Comparison of ENCODE assay signal across 20 cellular contexts in the genomic region with DNA sequence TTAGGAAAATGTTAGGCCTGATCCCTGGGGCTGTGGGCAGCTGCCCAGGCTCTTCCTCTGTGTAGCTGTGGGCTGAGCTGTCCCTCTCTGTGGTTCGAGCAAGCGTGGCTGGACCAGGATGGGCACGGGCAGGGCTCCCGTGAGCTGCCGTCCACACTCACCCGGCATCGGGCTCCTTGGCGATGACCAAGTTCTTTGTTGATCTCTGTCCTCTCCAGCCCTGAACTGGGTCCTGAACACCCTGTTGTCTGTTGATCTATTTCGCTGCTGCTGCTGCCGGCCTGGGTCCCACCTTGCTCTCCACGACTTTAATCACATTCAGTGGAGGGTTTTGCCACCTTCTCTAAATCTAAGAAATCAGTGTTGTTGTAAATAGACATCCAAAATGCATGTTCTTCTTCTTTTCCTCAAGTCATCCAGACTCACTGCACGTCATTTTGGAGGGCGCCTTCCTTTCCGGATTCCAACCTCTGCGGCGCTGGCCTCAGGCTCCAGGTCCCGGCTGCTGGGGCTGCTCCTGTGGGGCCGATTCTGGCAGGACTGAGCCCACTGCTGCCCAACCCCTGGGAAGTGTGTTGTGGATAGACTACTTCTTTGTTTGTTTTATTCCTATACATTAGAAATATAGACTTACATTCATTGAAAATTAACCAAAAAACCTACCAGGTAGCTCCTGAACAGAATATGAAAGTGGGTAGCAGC.
A peak's percentile ranks its signal among the peaks of the same experiment; 100 is the strongest.
DNase-seq lines count a peak whose midpoint lies in the region; ATAC-seq, FAIRE-seq and TF ChIP-seq lines count a peak whose summit lies in the region.
"Had no signal": no experiment of that assay in that cellular context is flagged by ENCODE, and none has a peak within 500 bp of the region (broad histone marks: within the 10 kb centered on the region; RNA-seq: fewer than 3 reads in every experiment).

No MANE protein-coding gene starts in this region.

- WGBS in SK-N-SH (ENCODE audit: low lambda C conversion rate) = 81% methylated on average over 10 of the region's 18 CpGs
- WGBS in HepG2 (ENCODE audit: low lambda C conversion rate) = 45% methylated on average over 11 of the region's 18 CpGs

- no TSS peak for BruUV-seq in HepG2 (replicated peaks; lab: Mats Ljungman, UMichigan)

- CTCF ChIA-PET in SK-N-SH (lab: Yijun Ruan, JAX) = interaction anchor here (8.5 kb wide), 1 partner anchor 19 kb away, joined by 61 read pairs; no protein-coding TSS in a partner anchor
- CTCF ChIA-PET in HepG2 (lab: Yijun Ruan, JAX; ENCODE audit: low intra/inter-chr PET ratio, low total read pairs) = no interaction called here

- ATAC-seq in SK-N-SH treated with all-trans-retinoic acid at 6 μM for 48 hours = no peak
- no peak for ATAC-seq in T-helper 17 cell
- peak; percentile 8; the same call in 1 of the 3 replicates for ATAC-seq in HepG2

- FAIRE-seq in HepG2 (lab: Jason Lieb, UNC) (no peak), GM19239 (lab: Jason Lieb, UNC) (no peak)
- FAIRE-seq: HTR-8/SVneo had no signal

- H3K9me3 ChIP-seq in SK-N-SH = no peaks in the 10 kb centered on the region
- H3K9me3 ChIP-seq in T-helper 17 cell (ENCODE audit: control insufficient read depth, low read length, poor library complexity, severe bottlenecking) = no peaks in the 10 kb centered on the region
- no peaks in the 10 kb centered on the region for H3K9me3 ChIP-seq in HepG2 (ENCODE audit: low read length)
- H3K9me3 ChIP-seq in skeletal muscle tissue (ENCODE audit: control insufficient read depth in 3 of 3, low read length in 3 of 3) = no peaks in the 10 kb centered on the region
- H3K9me3 ChIP-seq: vagina had no signal

- H3K27ac ChIP-seq in SK-N-SH (ENCODE audit: low read depth in 2 of 2, low read length in 1 of 2) (no peak overlapping the region), HepG2 (ENCODE audit: extremely low read length, insufficient read depth, low read length) (no peak overlapping the region), skeletal muscle tissue (ENCODE audit: low read depth, low read length) (peak overlapping the region; percentile 45)
- H3K27ac ChIP-seq: ascending aorta, vagina had no signal

- no peaks in the 10 kb centered on the region for H3K9me2 ChIP-seq in SK-N-SH

- DNase-seq in SK-N-SH (no peak), T-helper 17 cell (no peak), HepG2 (ENCODE audit: low spot score) (no peak), DMS53 (lab: John Stamatoyannopoulos, UW) (no peak), GM19239 (ENCODE audit: insufficient read length, low spot score) (no peak), NCI-H2029 (lab: John Stamatoyannopoulos, UW) (no peak)
- DNase-seq: 8988T; activated naive CD4-positive, alpha-beta T cell treated with Interleukin-2 at 50 U/mL for 16 hours; activated T-cell treated with anti-CD3 and anti-CD28 coated beads, Interleukin-2, amount 50 U/mL, for 1 hour; C1 segment of cervical spinal cord; cerebellar nuclear complex; endodermal cell; GF-D8 had no signal

- no peak for TF ChIP-seq EP300 in SK-N-SH (IDR thresholded peaks at IDR 0.05; ENCODE audit: borderline replicate concordance in 1 of 2, low read depth in 1 of 2, low read length in 1 of 2)
- no peak for TF ChIP-seq EP300 in HepG2 (IDR thresholded peaks at IDR 0.05; ENCODE audit: low read depth in 2 of 2, low read length in 2 of 2)
- TF ChIP-seq EP300 in HepG2 (CRISPR knock-in tag; IDR thresholded peaks at IDR 0.05; ENCODE audit: borderline replicate concordance) = no peak

- H3K9ac ChIP-seq in SK-N-SH = no peak overlapping the region
- no peak overlapping the region for H3K9ac ChIP-seq in HepG2 (ENCODE audit: insufficient read depth, low read depth, low read length)
- no peak overlapping the region for H3K9ac ChIP-seq in skeletal muscle tissue (ENCODE audit: low read depth in 1 of 3, low read length in 3 of 3)

- H3K4me2 ChIP-seq in SK-N-SH (peak overlapping the region; percentile 65; the same call in 1 of the 2 replicates), HepG2 (ENCODE audit: low read depth, low read length) (peak overlapping the region; percentile 52; the same call in 1 of the 2 replicates)

- H3K36me3 ChIP-seq in SK-N-SH (replicated peaks in 1 of 2; ENCODE audit: control insufficient read depth in 1 of 2, insufficient read depth in 2 of 2, low read length in 1 of 2) (no peaks in the 10 kb centered on the region), HepG2 (replicated peaks in 1 of 2; ENCODE audit: control insufficient read depth in 1 of 2, insufficient read depth in 2 of 2, low read length in 2 of 2) (no peaks in the 10 kb centered on the region), skeletal muscle tissue (ENCODE audit: control insufficient read depth in 3 of 3, insufficient read depth in 3 of 3, low read length in 3 of 3) (no peaks in the 10 kb centered on the region)
- H3K36me3 ChIP-seq: ascending aorta, vagina had no signal

- H3K27me3 ChIP-seq in SK-N-SH (ENCODE audit: insufficient read depth) (peaks cover 22% of the 10 kb centered on the region), HepG2 (ENCODE audit: control insufficient read depth in 1 of 2, insufficient read depth in 2 of 2, low read length in 2 of 2) (peaks cover 8 to 53% of the 10 kb centered on the region in 2 experiments), skeletal muscle tissue (ENCODE audit: control insufficient read depth in 3 of 3, insufficient read depth in 3 of 3, low read length in 3 of 3) (peaks cover 18 to 24% (median 23%) of the 10 kb centered on the region in 3 donors)
- H3K27me3 ChIP-seq: ascending aorta, vagina had no signal

- TF ChIP-seq POLR2A in HepG2 (IDR thresholded peaks at IDR 0.05; ENCODE audit: insufficient read depth in 1 of 2, low read depth in 2 of 2, low read length in 2 of 2) = no peak

- H3K4me3 ChIP-seq in SK-N-SH (ENCODE audit: low read depth in 2 of 2, low read length in 1 of 2) (no peak overlapping the region), HepG2 (replicated peaks in 1 of 3; ENCODE audit: insufficient read depth in 1 of 3, low read depth in 2 of 3, low read length in 3 of 3) (no peak overlapping the region), skeletal muscle tissue (ENCODE audit: low read length in 3 of 3) (no peak overlapping the region)

- H3K4me1 Mint-ChIP-seq in T-helper 17 cell = peaks cover 9% of the 10 kb centered on the region

- no peaks in the 10 kb centered on the region for H3K79me2 ChIP-seq in SK-N-SH (ENCODE audit: insufficient read depth)
- H3K79me2 ChIP-seq in HepG2 (ENCODE audit: insufficient read depth, low read length) = no peaks in the 10 kb centered on the region

- no peaks in the 10 kb centered on the region for H3F3A ChIP-seq in SK-N-SH (replicated peaks; ENCODE audit: insufficient read depth)

- H3K27ac Mint-ChIP-seq in T-helper 17 cell = peak overlapping the region; percentile 67
- H3K27ac Mint-ChIP-seq: activated CD4-positive, alpha-beta memory T cell treated with anti-CD3 and anti-CD28 coated beads for 36 hours; endodermal cell; WTC11 had no signal

- no peak for TF ChIP-seq CTCF in SK-N-SH (IDR thresholded peaks at IDR 0.05)
- TF ChIP-seq CTCF in HepG2 (CRISPR knock-in tag; IDR thresholded peaks at IDR 0.05) = no peak

- H3K27me3 Mint-ChIP-seq in T-helper 17 cell = peaks cover 15% of the 10 kb centered on the region

- in situ Hi-C loops in HepG2 (cut with HindIII; ENCODE audit: extremely low pct_ligation_motif_present, low pct_unique_long_range_greater_than_20kb) = no loop called here

- peaks cover 0 to 17% of the 10 kb centered on the region in 2 experiments; a peak in 1 of 4 replicates for H3K4me1 ChIP-seq in SK-N-SH (ENCODE audit: control insufficient read depth in 1 of 2, insufficient read depth in 2 of 2, low read depth in 1 of 2, low read length in 1 of 2)
- peaks cover 37% of the 10 kb centered on the region for H3K4me1 ChIP-seq in HepG2 (ENCODE audit: insufficient read depth, low read length)
- peaks cover 8 to 11% (median 11%) of the 10 kb centered on the region in 3 donors for H3K4me1 ChIP-seq in skeletal muscle tissue (ENCODE audit: control insufficient read depth in 3 of 3, insufficient read depth in 3 of 3, low read length in 3 of 3)

- POLR2A ChIA-PET in SK-N-SH (lab: Yijun Ruan, JAX) = no interaction called here
- POLR2A ChIA-PET in HepG2 (lab: Yijun Ruan, JAX) = interaction anchor here (1.1 kb wide), 1 partner anchor 25 kb away, joined by 3 read pairs; no protein-coding TSS in a partner anchor

- no peak overlapping the region for H2AFZ ChIP-seq in SK-N-SH (ENCODE audit: low read depth)
- no peak overlapping the region for H2AFZ ChIP-seq in HepG2 (ENCODE audit: low read length)

- no peak for TF ChIP-seq RAD21 in SK-N-SH (IDR thresholded peaks at IDR 0.05; ENCODE audit: low read length)
- TF ChIP-seq RAD21 in HepG2 (CRISPR knock-in tag; IDR thresholded peaks at IDR 0.05) = no peak

- H3K4me3 Mint-ChIP-seq in T-helper 17 cell = peak overlapping the region; percentile 25
- H3K4me3 Mint-ChIP-seq: endodermal cell had no signal

- intact Hi-C loops in HepG2 (cut with micrococcal nuclease; ENCODE audit: unreplicated experiment) = no loop called here

- H4K20me1 ChIP-seq in SK-N-SH (ENCODE audit: insufficient read depth) (no peaks in the 10 kb centered on the region), HepG2 (ENCODE audit: insufficient read depth, low read length) (no peaks in the 10 kb centered on the region)

- H3K36me3 Mint-ChIP-seq in T-helper 17 cell (ENCODE audit: low read depth) = no peaks in the 10 kb centered on the region
- H3K36me3 Mint-ChIP-seq: activated CD4-positive, alpha-beta memory T cell treated with anti-CD3 and anti-CD28 coated beads for 36 hours; WTC11 had no signal

TF ChIP-seq in SK-N-SH, 30 proteins besides CTCF, POLR2A, EP300 and RAD21 (continues in another document):
- TF ChIP-seq FOSL2 (IDR thresholded peaks at IDR 0.05; ENCODE audit: borderline replicate concordance, low read depth) (no peak), MEF2A (IDR thresholded peaks at IDR 0.05; ENCODE audit: borderline replicate concordance, low read depth) (no peak), CHD2 (IDR thresholded peaks at IDR 0.05; ENCODE audit: low read length, partially characterized antibody) (no peak), RFX5 (IDR thresholded peaks at IDR 0.05; ENCODE audit: low read length) (no peak), TEAD4 (IDR thresholded peaks at IDR 0.05; ENCODE audit: borderline replicate concordance, insufficient read depth) (no peak)

TF ChIP-seq in SK-N-SH treated with all-trans-retinoic acid at 6 μM for 48 hours, 23 proteins besides CTCF, POLR2A, EP300 and RAD21 (continues in another document):
- TF ChIP-seq RARB (CRISPR knock-in tag; IDR thresholded peaks at IDR 0.05) (no peak), OSR1 (CRISPR knock-in tag; IDR thresholded peaks at IDR 0.05) (no peak), ZFP3 (CRISPR knock-in tag; IDR thresholded peaks at IDR 0.05) (no peak), ZFP30 (CRISPR knock-in tag; IDR thresholded peaks at IDR 0.05) (no peak), GLIS3 (CRISPR knock-in tag; IDR thresholded peaks at IDR 0.05) (no peak), ZNF70 (CRISPR knock-in tag; IDR thresholded peaks at IDR 0.05) (no peak)

TF ChIP-seq in HepG2, 621 proteins besides CTCF, POLR2A, EP300 and RAD21 (continues in another document):
- TF ChIP-seq ZMYM2 (CRISPR knock-in tag; IDR thresholded peaks at IDR 0.05) = no peak
- no peak for TF ChIP-seq ZNF616 (CRISPR knock-in tag; IDR thresholded peaks at IDR 0.05; ENCODE audit: low read depth)
- no peak for TF ChIP-seq NFYB (CRISPR knock-in tag; IDR thresholded peaks at IDR 0.05)
- TF ChIP-seq GPN1 (CRISPR knock-in tag; IDR thresholded peaks at IDR 0.05; ENCODE audit: borderline replicate concordance) = no peak
- no peak for TF ChIP-seq TBL1XR1 (IDR thresholded peaks at IDR 0.05; ENCODE audit: borderline replicate concordance, low read length, partially characterized antibody)
- TF ChIP-seq ZNF136 (CRISPR knock-in tag; IDR thresholded peaks at IDR 0.05; ENCODE audit: low read depth) = no peak
